In the genomic region with DNA sequence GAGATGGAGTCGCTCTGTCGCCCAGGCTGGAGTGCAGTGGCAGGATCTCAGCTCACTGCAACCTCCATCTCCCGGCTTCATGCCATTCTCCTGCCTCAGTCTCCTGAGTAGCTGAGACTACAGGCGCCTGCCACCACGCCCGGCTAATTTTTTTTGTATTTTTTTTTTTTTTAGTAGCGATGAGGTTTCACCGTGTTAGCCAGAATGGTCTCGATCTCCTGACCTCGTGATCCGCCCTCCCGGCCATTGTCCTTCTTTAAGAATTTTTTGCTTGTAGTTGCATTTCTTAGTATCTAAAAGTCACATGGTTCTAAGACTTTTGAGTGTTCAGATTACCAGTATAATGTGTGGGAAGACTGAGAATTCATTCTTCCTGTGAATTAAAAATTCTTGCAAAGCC, we compare ENCODE assay signal across 10 cellular contexts. TPM values are rescaled to one million over a fixed set of nuclear protein-coding genes. Genes with fewer than 3 reads are reported as not detected.
A peak's percentile ranks its signal among the peaks of the same experiment; 100 is the strongest.
DNase-seq lines count a peak whose midpoint lies in the region; ATAC-seq and TF ChIP-seq lines count a peak whose summit lies in the region.
"Not testable (repeated sequence)": the region's sequence is repeated elsewhere in the genome, so short reads cannot be mapped to it uniquely, and the experiment has no call there.
"Had no signal": no experiment of that assay in that cellular context is flagged by ENCODE, and none has a peak within 500 bp of the region (broad histone marks: within the 10 kb centered on the region; RNA-seq: fewer than 3 reads in every experiment).

No MANE protein-coding gene starts in this region.

- not testable (repeated sequence) for TF ChIP-seq POLR2A in esophagus muscularis mucosa (IDR thresholded peaks at IDR 0.05; ENCODE audit: low read depth); heart left ventricle (IDR thresholded peaks at IDR 0.05); stomach (IDR thresholded peaks at IDR 0.05); vagina (IDR thresholded peaks at IDR 0.05)

- not testable (repeated sequence) for ATAC-seq in heart left ventricle, left lobe of liver

- H3K27ac Mint-ChIP-seq in mesothelial cell of epicardium: not testable (repeated sequence)

- TF ChIP-seq EP300 in esophagus muscularis mucosa (IDR thresholded peaks at IDR 0.05); stomach (IDR thresholded peaks at IDR 0.05): not testable (repeated sequence)

- not testable (repeated sequence) for H3K9me3 ChIP-seq in esophagus muscularis mucosa, heart left ventricle, stomach, vagina

- 81% methylated on average over 12 of the region's 12 CpGs for WGBS in esophagus muscularis mucosa
- WGBS in heart left ventricle, 4 donors: 77 to 78% (median 78%) methylated on average over 12 of the region's 12 CpGs
- 80 to 88% (median 87%) methylated on average over 12 of the region's 12 CpGs for WGBS in stomach, 5 donors

- not testable (repeated sequence) for H3K36me3 ChIP-seq in esophagus muscularis mucosa, heart left ventricle, stomach, vagina

- H3K4me3 Mint-ChIP-seq in mesothelial cell of epicardium: peak overlapping the region; percentile 39

- intact Hi-C loops in esophagus muscularis mucosa (cut with DNase I); posterior vena cava (cut with DNase I); stomach (cut with DNase I; ENCODE audit: low total_unique reads); vagina (cut with DNase I): not testable (repeated sequence)
- intact Hi-C loops in heart left ventricle (cut with DNase I): loop anchor here in 1 of 10 donors (5.0 kb wide), 1 partner anchor 32 kb away; no protein-coding TSS in a partner anchor

- H3K4me3 ChIP-seq in esophagus muscularis mucosa (peak overlapping the region in 3 of 4 donors; percentile 56 to 71 (median 63)), heart left ventricle (peak overlapping the region in 5 of 12 donors; percentile 8 to 85 (median 74)), stomach (peak overlapping the region in 1 of 4 donors; percentile 51), vagina (peak overlapping the region in 1 of 2 donors; percentile 61)

- H3K4me1 ChIP-seq in esophagus muscularis mucosa (peaks cover 26 to 86% (median 75%) of the 10 kb centered on the region in 4 donors), heart left ventricle (peaks cover 6 to 60% (median 21%) of the 10 kb centered on the region in 12 donors), stomach (peaks cover 16 to 55% (median 43%) of the 10 kb centered on the region in 4 donors), vagina (peaks cover 50% of the 10 kb centered on the region)

- not testable (repeated sequence) for H3K27me3 Mint-ChIP-seq in mesothelial cell of epicardium (ENCODE audit: low read depth)

- H3K27me3 ChIP-seq in esophagus muscularis mucosa (peaks cover 0 to 23% (median 1%) of the 10 kb centered on the region in 4 donors), heart left ventricle (peaks cover 0 to 30% (median 8%) of the 10 kb centered on the region in 9 donors), stomach (peaks cover 0 to 31% (median 18%) of the 10 kb centered on the region in 3 donors)
- H3K27me3 ChIP-seq in vagina: not testable (repeated sequence)

- H3K27ac ChIP-seq in esophagus muscularis mucosa (replicated peaks in 1 of 4) (peak overlapping the region; percentile 74 to 91 (median 88)), heart left ventricle (peak overlapping the region in 9 of 12 donors; percentile 26 to 94 (median 87)), stomach (peak overlapping the region in 3 of 5 donors; percentile 8 to 86 (median 84)), vagina (peak overlapping the region; percentile 88)

- H3K36me3 Mint-ChIP-seq in mesothelial cell of epicardium: peaks cover 18% of the 10 kb centered on the region

- H3K9me3 Mint-ChIP-seq in mesothelial cell of epicardium: not testable (repeated sequence)

- peaks cover 35% of the 10 kb centered on the region for H3K4me1 Mint-ChIP-seq in mesothelial cell of epicardium

- DNase-seq in activated CD8-positive, alpha-beta memory T cell treated with anti-CD3 and anti-CD28 coated beads, Interleukin-2, amount 50 U/mL, for 48 hours: peak; percentile 23
- not testable (repeated sequence) for DNase-seq in esophagus muscularis mucosa (ENCODE audit: extremely low spot score); heart left ventricle; mesothelial cell of epicardium (ENCODE audit: low spot score in 2 of 2, unreplicated experiment in 2 of 2); stomach; vagina (ENCODE audit: extremely low spot score in 2 of 2)
- peak; percentile 38 for DNase-seq in left lobe of liver (ENCODE audit: low spot score)
- DNase-seq in posterior vena cava (ENCODE audit: low spot score): peak; percentile 32

- not testable (repeated sequence) for TF ChIP-seq CTCF in esophagus muscularis mucosa (IDR thresholded peaks at IDR 0.05); heart left ventricle (IDR thresholded peaks at IDR 0.05); mesothelial cell of epicardium (IDR thresholded peaks at IDR 0.05; ENCODE audit: unreplicated experiment); stomach (IDR thresholded peaks at IDR 0.05); vagina (IDR thresholded peaks at IDR 0.05)

RNA-seq across cellular contexts. Expression of a gene that starts 2.9 kb away (rescaled TPM):
- total RNA-seq in esophagus muscularis mucosa (100 to 1,000 TPM; 107 to 217 (median 130) TPM), heart left ventricle (10 to 100 TPM; 11.9 to 95.2 (median 22.0) TPM), left lobe of liver (20.3 TPM), mesothelial cell of epicardium (113 to 118 TPM (median 117 TPM) in 3 replicates), posterior vena cava (100 to 1,000 TPM; 359 to 447 TPM), stomach (10 to 100 TPM in 4 of 5 donors, 1 to 10 TPM in 1; 8.4 to 84.8 (median 24.8) TPM), vagina (51.1 TPM)
- polyA plus RNA-seq in heart left ventricle (1 to 10 TPM; 5.3 to 7.3 TPM), stomach (10 to 100 TPM in 1 of 3 donors, 1 to 10 TPM in 2; 4.9 to 14.8 (median 6.9) TPM)
- total RNA-seq: CD4-positive, CD25-positive, alpha-beta regulatory T cell; K562 had no signal
- polyA plus RNA-seq: CD4-positive, CD25-positive, alpha-beta regulatory T cell; K562 had no signal
